ENCODE assay signal across 27 cellular contexts in genomic region chr22:29456211-29456671, GRCh38. TPM values are rescaled to one million over a fixed set of nuclear protein-coding genes. Genes with fewer than 3 reads are reported as not detected.
DNase-seq lines count a peak whose midpoint lies in the region; ATAC-seq and TF ChIP-seq lines count a peak whose summit lies in the region.
"Had no signal": no experiment of that assay in that cellular context is flagged by ENCODE, and none has a peak within 500 bp of the region (broad histone marks: within the 10 kb centered on the region; RNA-seq: fewer than 3 reads in every experiment).

No MANE protein-coding gene starts in this region.

- no peak for ATAC-seq in upper lobe of right lung
- ATAC-seq: A549; naive thymus-derived CD4-positive, alpha-beta T cell; stimulated activated naive B cell treated with anti-CD40 and anti-IgM and Interleukin-4, amounts not matched to agents 10 μg/mL and 1 μg/mL and 100 μg/mL, for 72 hours had no signal

- H3K4me1 ChIP-seq in upper lobe of right lung, result no peaks in the 10 kb centered on the region
- H3K4me1 ChIP-seq: A549, BLaER1, Peyer's patch, SJCRH30, tibial artery had no signal

- H3K27me3 ChIP-seq in upper lobe of right lung, result no peaks in the 10 kb centered on the region
- H3K27me3 ChIP-seq: BLaER1, Peyer's patch, SJCRH30 had no signal

- H3K4me3 ChIP-seq in astrocyte of the spinal cord (ENCODE audit: low read depth, low read length), result no peak overlapping the region
- H3K4me3 ChIP-seq in upper lobe of right lung, result no peak overlapping the region
- H3K4me3 ChIP-seq: A549, BLaER1, Peyer's patch, SJCRH30, tibial artery had no signal

- intact Hi-C loops in upper lobe of right lung (cut with DNase I), result no loop called here

- no peak overlapping the region for H3K27ac ChIP-seq in upper lobe of right lung
- H3K27ac ChIP-seq: A549, BLaER1, Peyer's patch, SJCRH30, tibial artery had no signal

- TF ChIP-seq CTCF in astrocyte of the spinal cord (IDR thresholded peaks at IDR 0.05; ENCODE audit: low read depth, low read length) (no peak), upper lobe of right lung (IDR thresholded peaks at IDR 0.05) (no peak)

- no peaks in the 10 kb centered on the region for H3K9me3 ChIP-seq in upper lobe of right lung
- H3K9me3 ChIP-seq: A549, BLaER1, Peyer's patch, SJCRH30, tibial artery had no signal

- DNase-seq in EH (ENCODE audit: low read depth), result peak; percentile 52
- peak; percentile 49 for DNase-seq in astrocyte of the spinal cord (ENCODE audit: low read depth, low spot score)
- DNase-seq in kidney glomerular epithelial cell (lab: John Stamatoyannopoulos, UW), result peak; percentile 75
- peak; percentile 52 for DNase-seq in non-pigmented ciliary epithelial cell (ENCODE audit: low read depth)
- no peak for DNase-seq in DMS79 (lab: John Stamatoyannopoulos, UW)
- DNase-seq in G401 (ENCODE audit: low spot score), result no peak
- no peak for DNase-seq in COR-L47 (lab: John Stamatoyannopoulos, UW)
- no peak for DNase-seq in upper lobe of right lung
- DNase-seq: activated CD4-positive, alpha-beta T cell treated with anti-CD3 and anti-CD28 coated beads for 4 hours; left cardiac atrium; naive thymus-derived CD4-positive, alpha-beta T cell; NCI-H1436; NCI-H510A treated with DMSO at 0.1 percent for 48 hours; NK-92 treated with Interleukin-12 subunit alpha and Interleukin-12 subunit beta, amount 100 ng/mL, for 24 hours; Peyer's patch; SJCRH30; stimulated activated CD4-positive, alpha-beta T cell treated with anti-CD3 and anti-CD28 coated beads, Interleukin-1b, Interleukin-23, amount 100 ng/mL, for 48 hours; stimulated activated naive B cell treated with anti-CD40 and anti-IgM and Interleukin-4, amounts not matched to agents 10 μg/mL and 1 μg/mL and 100 μg/mL, for 72 hours; T-helper 1 cell had no signal

- in situ Hi-C loops in astrocyte of the spinal cord (cut with HindIII; ENCODE audit: low sequenced_read_pairs), result no loop called here
- in situ Hi-C loops in G401 (cut with HindIII; ENCODE audit: low sequenced_read_pairs), result no loop called here

- no peaks in the 10 kb centered on the region for H3K36me3 ChIP-seq in upper lobe of right lung
- H3K36me3 ChIP-seq: BLaER1, Peyer's patch, SJCRH30, tibial artery had no signal

RNA-seq across cellular contexts. Expression of gene RFPL1, which starts 17.9 kb away (rescaled TPM):
- total RNA-seq in G401 (2014; rRNA removed; shearing (Covaris generic)), result not detected in 2 replicates
- not detected for total RNA-seq in upper lobe of right lung
- total RNA-seq: aorta, fibroblast of lung, glomerular endothelial cell, H1, left cardiac atrium, M059J, Peyer's patch, SJCRH30 had no signal

RNA-seq across cellular contexts. Expression of gene NEFH, which starts 23.8 kb away (rescaled TPM):
- total RNA-seq in G401 (2014; rRNA removed; shearing (Covaris generic)), result 11.6 and 14.3 TPM in 2 replicates
- total RNA-seq in upper lobe of right lung, result 0.46 TPM
- total RNA-seq: M059J, SJCRH30 had no signal

Comparison
In these comparisons a context has a peak if more than half of its experiments do, and no peak if none do; other contexts are left out.
1. DNase-seq: peak in EH (single experiment), astrocyte of the spinal cord (single experiment), kidney glomerular epithelial cell (single experiment) and non-pigmented ciliary epithelial cell (single experiment); none in DMS79 (single experiment), G401 (single experiment), COR-L47 (single experiment) and upper lobe of right lung (single experiment).